30 cellular contexts compared by ENCODE assay signal in genomic region chr4:123824524-123824923, GRCh38.
DNase-seq lines count a peak whose midpoint lies in the region; ATAC-seq, FAIRE-seq and TF ChIP-seq lines count a peak whose summit lies in the region.
"Had no signal": no experiment of that assay in that cellular context is flagged by ENCODE, and none has a peak within 500 bp of the region (broad histone marks: within the 10 kb centered on the region; RNA-seq: fewer than 3 reads in every experiment).

No MANE protein-coding gene starts in this region.

- no peak overlapping the region for H2AFZ ChIP-seq in HepG2 (ENCODE audit: low read length)
- H2AFZ ChIP-seq: neural progenitor cell had no signal

- H3K4me3 ChIP-seq in HepG2 (replicated peaks in 1 of 3; ENCODE audit: insufficient read depth in 1 of 3, low read depth in 2 of 3, low read length in 3 of 3) (no peak overlapping the region), right lobe of liver (no peak overlapping the region)
- H3K4me3 ChIP-seq: cardiac muscle cell, gastroesophageal sphincter, neural progenitor cell, tibial nerve had no signal

- TF ChIP-seq CTCF in HepG2 (CRISPR knock-in tag; IDR thresholded peaks at IDR 0.05), result no peak
- no peak for TF ChIP-seq CTCF in right lobe of liver (IDR thresholded peaks at IDR 0.05)
- no peak for TF ChIP-seq CTCF in nephron (IDR thresholded peaks at IDR 0.05; ENCODE audit: unreplicated experiment in 3 of 3)

- no TSS peak for BruUV-seq in HepG2 (replicated peaks; lab: Mats Ljungman, UMichigan)

- no peak overlapping the region; the same call in 1 of the 2 replicates for H3K4me2 ChIP-seq in HepG2 (ENCODE audit: low read depth, low read length)
- H3K4me2 ChIP-seq: neural progenitor cell had no signal

- in situ Hi-C loops in HepG2 (cut with HindIII; ENCODE audit: extremely low pct_ligation_motif_present, low pct_unique_long_range_greater_than_20kb), result no loop called here

- TF ChIP-seq POLR2A in HepG2 (IDR thresholded peaks at IDR 0.05; ENCODE audit: insufficient read depth in 1 of 2, low read depth in 2 of 2, low read length in 2 of 2), result no peak
- TF ChIP-seq POLR2A in right lobe of liver (IDR thresholded peaks at IDR 0.05), result no peak

- H3K27me3 ChIP-seq in HepG2 (ENCODE audit: control insufficient read depth in 1 of 2, insufficient read depth in 2 of 2, low read length in 2 of 2), result no peaks in the 10 kb centered on the region
- H3K27me3 ChIP-seq in right lobe of liver, result no peaks in the 10 kb centered on the region
- H3K27me3 ChIP-seq: cardiac muscle cell, gastroesophageal sphincter, neural progenitor cell, tibial nerve had no signal

- peaks cover 52% of the 10 kb centered on the region for H3K4me1 Mint-ChIP-seq in nephron
- H3K4me1 Mint-ChIP-seq: activated naive CD4-positive, alpha-beta T cell treated with anti-CD3 and anti-CD28 coated beads, Interleukin-2, amount 50 U/mL, for 24 hours; activated T-helper 17 cell treated with anti-CD3 and anti-CD28 coated beads, Interleukin-2, amount 50 U/mL, for 72 hours; CD8-positive, alpha-beta memory T cell had no signal

- WGBS in HepG2 (ENCODE audit: low lambda C conversion rate), result 93% methylated on average over 1 of the region's 1 CpG
- 81% methylated on average over 1 of the region's 1 CpG for WGBS in right lobe of liver (ENCODE audit: insufficient coverage, low coverage, low lambda C conversion rate, missing lambda C conversion rate)

- no peak for FAIRE-seq in HepG2 (lab: Jason Lieb, UNC)
- FAIRE-seq: HTR-8/SVneo had no signal

- ATAC-seq in HepG2 (no peak), right lobe of liver (no peak), GM21526 (IDR thresholded peaks at IDR 0.05; ENCODE audit: low FRiP score, unreplicated experiment) (no peak), HG03045 (IDR thresholded peaks at IDR 0.05; ENCODE audit: unreplicated experiment) (no peak)
- ATAC-seq: activated CD8-positive, alpha-beta T cell treated with anti-CD3 and anti-CD28 coated beads for 36 hours; activated T-helper 17 cell treated with anti-CD3 and anti-CD28 coated beads, Interleukin-2, amount 50 U/mL, for 72 hours; gastroesophageal sphincter had no signal

- H3K4me1 ChIP-seq in HepG2 (ENCODE audit: insufficient read depth, low read length) (peaks cover 41% of the 10 kb centered on the region), right lobe of liver (no peaks in the 10 kb centered on the region)

- no peak overlapping the region for H3K9ac ChIP-seq in HepG2 (ENCODE audit: insufficient read depth, low read depth, low read length)
- H3K9ac ChIP-seq: neural progenitor cell had no signal

- H3K36me3 ChIP-seq in HepG2 (replicated peaks in 1 of 2; ENCODE audit: control insufficient read depth in 1 of 2, insufficient read depth in 2 of 2, low read length in 2 of 2) (no peaks in the 10 kb centered on the region; a peak in 1 of 5 replicates), right lobe of liver (no peaks in the 10 kb centered on the region)
- H3K36me3 ChIP-seq: cardiac muscle cell, gastroesophageal sphincter, neural progenitor cell, tibial nerve had no signal

- H3K9me3 ChIP-seq in HepG2 (ENCODE audit: low read length) (no peaks in the 10 kb centered on the region), right lobe of liver (no peaks in the 10 kb centered on the region)
- H3K9me3 ChIP-seq: gastroesophageal sphincter, tibial nerve had no signal

- no peak for TF ChIP-seq RAD21 in HepG2 (CRISPR knock-in tag; IDR thresholded peaks at IDR 0.05)

- CTCF ChIA-PET in HepG2 (lab: Yijun Ruan, JAX; ENCODE audit: low intra/inter-chr PET ratio, low total read pairs), result no interaction called here

- TF ChIP-seq EP300 in HepG2 (IDR thresholded peaks at IDR 0.05; ENCODE audit: low read depth in 2 of 2, low read length in 2 of 2) (0 out of 4 replicates have a peak, but pooled peaks of 1 of the 2 experiments have one; percentile 21), HepG2 (CRISPR knock-in tag; IDR thresholded peaks at IDR 0.05; ENCODE audit: borderline replicate concordance) (no peak)

- H3K27me3 Mint-ChIP-seq in nephron (ENCODE audit: low read depth), result no peaks in the 10 kb centered on the region
- H3K27me3 Mint-ChIP-seq: activated naive CD4-positive, alpha-beta T cell treated with anti-CD3 and anti-CD28 coated beads, Interleukin-2, amount 50 U/mL, for 24 hours; dendritic cell treated with granulocyte-macrophage colony-stimulating factor and Interleukin-4, amounts not matched to agents 40 ng/mL and 50 ng/mL, for 4 days had no signal

- H4K20me1 ChIP-seq in HepG2 (ENCODE audit: insufficient read depth, low read length), result no peaks in the 10 kb centered on the region

- peak overlapping the region in 2 of 3 experiments; percentile 4 to 74 for H3K27ac Mint-ChIP-seq in nephron
- H3K27ac Mint-ChIP-seq: activated CD8-positive, alpha-beta T cell treated with anti-CD3 and anti-CD28 coated beads for 36 hours; activated naive CD4-positive, alpha-beta T cell treated with anti-CD3 and anti-CD28 coated beads, Interleukin-2, amount 50 U/mL, for 24 hours; activated T-helper 17 cell treated with anti-CD3 and anti-CD28 coated beads, Interleukin-2, amount 50 U/mL, for 72 hours; CD8-positive, alpha-beta memory T cell; dendritic cell treated with granulocyte-macrophage colony-stimulating factor and Interleukin-4, amounts not matched to agents 40 ng/mL and 50 ng/mL, for 4 days; neural progenitor cell; T-helper 2 cell treated with Interferon-gamma antibody and Interleukin-4, amounts not matched to agents 5 μg/mL and 100 μg/mL, for 36 hours had no signal

- H3K27ac ChIP-seq in HepG2 (ENCODE audit: extremely low read length, insufficient read depth, low read length) (no peak overlapping the region), right lobe of liver (no peak overlapping the region)
- H3K27ac ChIP-seq: cardiac muscle cell, gastroesophageal sphincter, neural progenitor cell had no signal

- H3K79me2 ChIP-seq in HepG2 (ENCODE audit: insufficient read depth, low read length), result no peaks in the 10 kb centered on the region

- no peak overlapping the region for H3K4me3 Mint-ChIP-seq in nephron
- H3K4me3 Mint-ChIP-seq: activated CD8-positive, alpha-beta T cell treated with anti-CD3 and anti-CD28 coated beads for 36 hours; activated naive CD4-positive, alpha-beta T cell treated with anti-CD3 and anti-CD28 coated beads, Interleukin-2, amount 50 U/mL, for 24 hours; activated T-helper 17 cell treated with anti-CD3 and anti-CD28 coated beads, Interleukin-2, amount 50 U/mL, for 72 hours; CD8-positive, alpha-beta memory T cell; dendritic cell treated with granulocyte-macrophage colony-stimulating factor and Interleukin-4, amounts not matched to agents 40 ng/mL and 50 ng/mL, for 4 days; neural progenitor cell; T-helper 2 cell treated with Interferon-gamma antibody and Interleukin-4, amounts not matched to agents 5 μg/mL and 100 μg/mL, for 36 hours had no signal

- POLR2A ChIA-PET in HepG2 (lab: Yijun Ruan, JAX), result no interaction called here

- DNase-seq in HepG2 (ENCODE audit: low spot score) (peak; percentile 40), right lobe of liver (no peak), dedifferentiated amniotic fluid mesenchymal stem cell (ENCODE audit: extremely low spot score) (peak; percentile 75), inferior parietal cortex (ENCODE audit: extremely low spot score) (no peak), NCI-H1048 (lab: John Stamatoyannopoulos, UW) (no peak)
- DNase-seq: activated CD4-positive, alpha-beta T cell treated with anti-CD3 and anti-CD28 coated beads for 1 hour; activated CD8-positive, alpha-beta T cell treated with anti-CD3 and anti-CD28 coated beads for 36 hours; CD8-positive, alpha-beta memory T cell; erythroblast; hypothalamus; KG1; mesendoderm; NCI-H1417 treated with DMSO at 0.1 percent for 48 hours; NCI-H2081 treated with DMSO at 0.1 percent for 48 hours; NCI-H345; right cardiac atrium; SHP77; stimulated activated CD4-positive, alpha-beta T cell treated with anti-CD3 and anti-CD28 coated beads, Interleukin-4, amount 100 ng/mL, for 1 hour had no signal

- intact Hi-C loops in HepG2 (cut with micrococcal nuclease; ENCODE audit: unreplicated experiment), result no loop called here
- intact Hi-C loops in right lobe of liver (cut with DNase I), result no loop called here

- H3K9me3 Mint-ChIP-seq in nephron, result peaks cover 4% of the 10 kb centered on the region
- H3K9me3 Mint-ChIP-seq: activated CD8-positive, alpha-beta T cell treated with anti-CD3 and anti-CD28 coated beads for 36 hours; activated naive CD4-positive, alpha-beta T cell treated with anti-CD3 and anti-CD28 coated beads, Interleukin-2, amount 50 U/mL, for 24 hours; dendritic cell treated with granulocyte-macrophage colony-stimulating factor and Interleukin-4, amounts not matched to agents 40 ng/mL and 50 ng/mL, for 4 days; T-helper 2 cell treated with Interferon-gamma antibody and Interleukin-4, amounts not matched to agents 5 μg/mL and 100 μg/mL, for 36 hours had no signal

- H3K36me3 Mint-ChIP-seq in nephron (ENCODE audit: low read depth), result no peaks in the 10 kb centered on the region
- H3K36me3 Mint-ChIP-seq: activated naive CD4-positive, alpha-beta T cell treated with anti-CD3 and anti-CD28 coated beads, Interleukin-2, amount 50 U/mL, for 24 hours; CD8-positive, alpha-beta memory T cell had no signal

TF ChIP-seq in HepG2, 621 proteins besides CTCF, POLR2A, EP300 and RAD21 (continues in another document):
- TF ChIP-seq RFXANK (CRISPR knock-in tag; IDR thresholded peaks at IDR 0.05), result no peak
- no peak for TF ChIP-seq BRF2 (CRISPR knock-in tag; IDR thresholded peaks at IDR 0.05)
- no peak for TF ChIP-seq KMT2B (CRISPR knock-in tag; IDR thresholded peaks at IDR 0.05)
- no peak for TF ChIP-seq GATAD1 (CRISPR knock-in tag; IDR thresholded peaks at IDR 0.05)
- TF ChIP-seq FOXA3 (CRISPR knock-in tag; IDR thresholded peaks at IDR 0.05), result peak; percentile 40; the same call in 1 of the 2 replicates
- TF ChIP-seq ZKSCAN1 (IDR thresholded peaks at IDR 0.05; ENCODE audit: low read length), result no peak

Comparison
In these comparisons a context has a peak if more than half of its experiments do, and no peak if none do; other contexts are left out.
1. DNase-seq: peak in HepG2 (single experiment) and dedifferentiated amniotic fluid mesenchymal stem cell (single experiment); none in right lobe of liver (0 of 3), inferior parietal cortex (single experiment) and NCI-H1048 (single experiment).